8 cellular contexts compared by ENCODE assay signal in the genomic region with DNA sequence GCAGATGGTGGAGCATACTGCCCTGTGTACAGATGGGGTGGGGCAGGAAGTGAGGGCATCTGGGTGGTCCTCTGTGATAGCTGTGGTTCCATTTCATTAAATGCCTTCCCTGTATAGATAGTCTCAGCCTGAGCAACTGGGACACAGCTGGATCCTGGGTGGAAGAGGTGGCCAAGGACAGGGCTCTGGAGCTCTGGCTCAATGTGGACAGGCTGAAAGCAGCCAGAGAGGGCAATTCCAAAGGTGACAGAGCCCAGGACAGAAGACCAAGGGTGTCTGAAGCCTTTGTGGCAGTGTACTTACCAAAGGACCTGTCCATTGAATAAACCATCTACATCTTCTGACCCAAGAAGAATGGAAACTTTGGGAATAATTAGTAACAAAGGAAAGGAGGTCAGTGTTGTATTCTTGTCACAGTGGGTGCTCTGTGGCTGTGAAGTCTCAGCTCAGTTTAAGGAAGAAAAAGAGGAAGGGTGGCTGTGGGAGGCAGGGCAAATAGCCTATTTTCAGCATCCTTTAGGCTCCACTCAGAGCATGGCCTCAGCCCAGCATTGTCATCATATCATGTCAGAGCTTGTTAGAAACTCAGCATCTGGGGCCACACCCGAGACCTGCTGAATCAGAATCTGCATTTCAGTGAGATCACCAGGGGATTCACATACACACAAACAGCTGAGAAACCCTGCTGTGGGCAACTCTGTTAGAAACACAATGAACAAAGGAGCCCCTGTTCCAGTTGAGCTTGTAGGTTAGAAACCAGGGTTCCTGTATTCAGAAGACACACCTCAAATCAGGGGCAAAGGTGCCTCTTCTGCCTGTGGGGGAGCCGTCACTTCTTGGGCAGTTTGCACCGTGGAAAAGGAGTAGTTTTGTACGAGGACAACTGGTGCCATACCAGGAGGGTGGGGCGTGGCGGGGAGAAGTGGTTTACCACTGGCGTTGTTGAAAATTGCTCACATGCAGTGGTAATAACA.
DNase-seq lines count a peak whose midpoint lies in the region; ATAC-seq and FAIRE-seq lines count a peak whose summit lies in the region.

No MANE protein-coding gene starts in this region.

- H3K4me1 Mint-ChIP-seq in activated CD4-positive, alpha-beta memory T cell treated with anti-CD3 and anti-CD28 coated beads, Interleukin-2, amount 10 ng/mL, durations not matched to agents 7 days and 5 days = peaks cover 74% of the 10 kb centered on the region

- CTCF ChIA-PET in activated CD4-positive, alpha-beta memory T cell treated with anti-CD3 and anti-CD28 coated beads, Interleukin-2, amount 10 ng/mL, durations not matched to agents 7 days and 5 days (lab: Charles Lee) = interaction anchor here (0.6 to 2.6 kb wide), 17 partner anchors 9 to 630 kb away, joined by 3 to 26 read pairs (median 5); no protein-coding TSS in a partner anchor

- POLR2A ChIA-PET in activated CD4-positive, alpha-beta memory T cell treated with anti-CD3 and anti-CD28 coated beads, Interleukin-2, amount 10 ng/mL, durations not matched to agents 7 days and 5 days (lab: Charles Lee) = interaction anchor here (0.9 to 12.0 kb wide), 20 partner anchors 9 to 917 kb away, joined by 3 to 213 read pairs (median 4); partner anchors contain the start of gene PGM2

- H3K27me3 Mint-ChIP-seq in activated CD4-positive, alpha-beta memory T cell treated with anti-CD3 and anti-CD28 coated beads, Interleukin-2, amount 10 ng/mL, durations not matched to agents 7 days and 5 days = peaks cover 4% of the 10 kb centered on the region

- peak; percentile 45 for ATAC-seq in GM19455 (IDR thresholded peaks at IDR 0.05; ENCODE audit: unreplicated experiment)
- ATAC-seq in HG03558 (IDR thresholded peaks at IDR 0.05; ENCODE audit: extremely low read depth, unreplicated experiment) = peak; percentile 32

- no peak for FAIRE-seq in HTR-8/SVneo (lab: Jason Lieb, UNC)

- no peaks in the 10 kb centered on the region for H3K9me3 Mint-ChIP-seq in activated CD4-positive, alpha-beta memory T cell treated with anti-CD3 and anti-CD28 coated beads, Interleukin-2, amount 10 ng/mL, durations not matched to agents 7 days and 5 days

- H3K27ac Mint-ChIP-seq in activated CD4-positive, alpha-beta memory T cell treated with anti-CD3 and anti-CD28 coated beads, Interleukin-2, amount 10 ng/mL, durations not matched to agents 7 days and 5 days = peak overlapping the region; percentile 97

- DNase-seq in AG20443 (ENCODE audit: low spot score) = peak; percentile 62
- peak; percentile 81 for DNase-seq in activated CD4-positive, alpha-beta memory T cell treated with anti-CD3 and anti-CD28 coated beads, Interleukin-2, amount 10 ng/mL, durations not matched to agents 7 days and 5 days
- DNase-seq in globus pallidus (ENCODE audit: low spot score) = peak; percentile 43
- peak; percentile 84 for DNase-seq in stimulated activated CD4-positive, alpha-beta T cell treated with anti-CD3 and anti-CD28 coated beads, Interleukin-4, amount 100 ng/mL, for 24 hours
- DNase-seq in NCI-H446 treated with DMSO at 0.1 percent for 48 hours (lab: John Stamatoyannopoulos, UW) = no peak
- DNase-seq in HTR-8/SVneo (ENCODE audit: insufficient read length, low spot score) = no peak

- peak overlapping the region; percentile 50 for H3K4me3 Mint-ChIP-seq in activated CD4-positive, alpha-beta memory T cell treated with anti-CD3 and anti-CD28 coated beads, Interleukin-2, amount 10 ng/mL, durations not matched to agents 7 days and 5 days

- H3K36me3 Mint-ChIP-seq in activated CD4-positive, alpha-beta memory T cell treated with anti-CD3 and anti-CD28 coated beads, Interleukin-2, amount 10 ng/mL, durations not matched to agents 7 days and 5 days (ENCODE audit: low read depth) = peaks cover 58% of the 10 kb centered on the region

Comparison
In these comparisons a context has a peak if more than half of its experiments do, and no peak if none do; other contexts are left out.
1. DNase-seq: peak in AG20443 (single experiment), activated CD4-positive, alpha-beta memory T cell treated with anti-CD3 and anti-CD28 coated beads, Interleukin-2, amount 10 ng/mL, durations not matched to agents 7 days and 5 days (single experiment), globus pallidus (single experiment) and stimulated activated CD4-positive, alpha-beta T cell treated with anti-CD3 and anti-CD28 coated beads, Interleukin-4, amount 100 ng/mL, for 24 hours (single experiment); none in NCI-H446 treated with DMSO at 0.1 percent for 48 hours (single experiment) and HTR-8/SVneo (single experiment).